Comparison of ENCODE assay signal across 30 cellular contexts in the genomic region with DNA sequence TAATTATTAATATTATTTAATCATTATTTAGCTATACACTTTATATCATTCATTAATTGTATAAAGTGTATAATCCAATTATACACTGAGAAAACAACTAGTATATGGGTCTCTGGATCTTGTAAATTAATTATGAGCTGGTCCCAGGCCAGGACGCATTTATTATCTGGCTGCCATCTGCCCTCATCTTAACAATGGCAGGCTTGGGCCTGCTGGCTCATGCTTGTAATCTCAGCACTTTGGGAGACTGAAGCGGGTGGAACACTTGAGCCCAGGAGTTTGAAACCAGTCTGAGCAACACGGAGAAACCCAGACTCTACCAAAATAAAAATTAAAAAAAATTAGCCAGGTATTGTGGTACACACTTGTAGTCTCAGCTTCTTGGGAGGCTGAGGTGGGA.
"Had no signal": no experiment of that assay in that cellular context is flagged by ENCODE, and none has a peak within 500 bp of the region (broad histone marks: within the 10 kb centered on the region; RNA-seq: fewer than 3 reads in every experiment).

No MANE protein-coding gene starts in this region.

- H3K79me2 ChIP-seq: hepatocyte had no signal

- DNase-seq: activated CD4-positive, alpha-beta T cell treated with anti-CD3 and anti-CD28 coated beads for 4 hours; activated CD4-positive, alpha-beta T cell treated with anti-CD3 and anti-CD28 coated beads, Interleukin-2, amount 50 U/mL, for 4 hours; activated CD8-positive, alpha-beta memory T cell treated with anti-CD3 and anti-CD28 coated beads for 24 hours; activated effector memory CD4-positive, alpha-beta T cell treated with Interleukin-2 at 50 U/mL for 16 hours; activated naive CD4-positive, alpha-beta T cell treated with Interleukin-2 at 50 U/mL for 16 hours; activated naive CD8-positive, alpha-beta T cell treated with anti-CD3 and anti-CD28 coated beads for 36 hours; cerebellar nuclear complex; dorsolateral prefrontal cortex; effector memory CD4-positive, alpha-beta T cell; islet precursor cell; left ventricle myocardium inferior; naive B cell; nephron progenitor cell; ovary; retina; stimulated activated CD4-positive, alpha-beta T cell treated with anti-CD3 and anti-CD28 coated beads, Interleukin-12 subunit alpha, Interleukin-12 subunit beta, amount 100 ng/mL, for 4 hours; stimulated activated CD4-positive, alpha-beta T cell treated with anti-CD3 and anti-CD28 coated beads, Interleukin-4, amount 100 ng/mL, for 1 hour; substantia nigra; thyroid gland; upper lobe of left lung had no signal

- H2AFZ ChIP-seq: hepatocyte had no signal

- H3K4me2 ChIP-seq: hepatocyte had no signal

- H3K4me3 ChIP-seq: ascending aorta, cardiac muscle cell, coronary artery, dorsolateral prefrontal cortex, hepatocyte, left ventricle myocardium inferior, lung, ovary, prostate gland, skin epidermis, thyroid gland, upper lobe of left lung, vagina had no signal

- H3K36me3 ChIP-seq: ascending aorta, cardiac muscle cell, left ventricle myocardium inferior, neutrophil, ovary, prostate gland, thyroid gland, upper lobe of left lung, vagina had no signal

- H3K27me3 ChIP-seq: ascending aorta, cardiac muscle cell, dorsolateral prefrontal cortex, hepatocyte, neutrophil, ovary, thyroid gland, upper lobe of left lung, vagina had no signal

- H3K4me1 ChIP-seq: ascending aorta, left ventricle myocardium inferior, prostate gland, thyroid gland, upper lobe of left lung, vagina had no signal

- H3K9me3 ChIP-seq: neutrophil, ovary, prostate gland, thyroid gland, upper lobe of left lung, vagina had no signal

- H3K27ac ChIP-seq: ascending aorta, cardiac muscle cell, coronary artery, dorsolateral prefrontal cortex, hepatocyte, left ventricle myocardium inferior, neutrophil, ovary, prostate gland, skin epidermis, thyroid gland, upper lobe of left lung, vagina, VCaP had no signal
